ENCODE assay signal across 8 cellular contexts in genomic region chr22:31754813-31755212, GRCh38. TPM values are rescaled to one million over a fixed set of nuclear protein-coding genes. Genes with fewer than 3 reads are reported as not detected.
DNase-seq lines count a peak whose midpoint lies in the region; ATAC-seq and TF ChIP-seq lines count a peak whose summit lies in the region.

No MANE protein-coding gene starts in this region.

- 16 to 17% methylated on average over 6 of the region's 6 CpGs for WGBS in testis, 2 donors

- H3K9me3 ChIP-seq in testis = no peaks in the 10 kb centered on the region

- CTCF ChIA-PET in RWPE1 (lab: Yijun Ruan, JAX) = no interaction called here

- TF ChIP-seq POLR2A in testis (IDR thresholded peaks at IDR 0.05) = no peak

- intact Hi-C loops in testis (cut with DNase I; ENCODE audit: low total_unique reads) = no loop called here
- intact Hi-C loops in sciatic nerve (cut with DNase I) = no loop called here

- peaks cover 0 to 4% of the 10 kb centered on the region in 2 donors for H3K36me3 Mint-ChIP-seq in activated T-cell treated with anti-CD3 and anti-CD28 coated beads, Interleukin-2, amount 50 U/mL, for 72 hours (ENCODE audit: insufficient read depth in 2 of 2)
- H3K36me3 Mint-ChIP-seq in activated naive CD8-positive, alpha-beta T cell treated with anti-CD3 and anti-CD28 coated beads, Interleukin-2, amount 10 ng/mL, durations not matched to agents 7 days and 5 days = no peaks in the 10 kb centered on the region

- no peaks in the 10 kb centered on the region for H3K27me3 ChIP-seq in kidney epithelial cell (ENCODE audit: control insufficient read depth, insufficient read depth, low read length)
- H3K27me3 ChIP-seq in testis = no peaks in the 10 kb centered on the region

- no peak for TF ChIP-seq CTCF in kidney epithelial cell (IDR thresholded peaks at IDR 0.05; ENCODE audit: insufficient read depth, low read length, poor library complexity, severe bottlenecking)
- no peak for TF ChIP-seq CTCF in testis (IDR thresholded peaks at IDR 0.05)
- TF ChIP-seq CTCF in RWPE1 (conservative IDR thresholded peaks at IDR 0.05; ENCODE audit: low read depth) = no peak

- DNase-seq in activated T-cell treated with anti-CD3 and anti-CD28 coated beads, Interleukin-2, amount 50 U/mL, for 72 hours = no peak
- no peak for DNase-seq in activated T-cell treated with anti-CD3 and anti-CD28 coated beads, Interleukin-2, amount 50 U/mL, for 48 hours
- DNase-seq in activated naive CD8-positive, alpha-beta T cell treated with anti-CD3 and anti-CD28 coated beads, Interleukin-2, amount 10 ng/mL, durations not matched to agents 7 days and 5 days = no peak
- no peak for DNase-seq in kidney epithelial cell (ENCODE audit: low read depth)
- no peak for DNase-seq in testis
- no peak for DNase-seq in RWPE1 (ENCODE audit: low spot score)
- DNase-seq in sciatic nerve (ENCODE audit: low spot score) = no peak

- ATAC-seq in activated T-cell treated with anti-CD3 and anti-CD28 coated beads, Interleukin-2, amount 50 U/mL, for 72 hours (replicated peaks in 1 of 2) = no peak
- no peak for ATAC-seq in activated naive CD8-positive, alpha-beta T cell treated with anti-CD3 and anti-CD28 coated beads, Interleukin-2, amount 10 ng/mL, durations not matched to agents 7 days and 5 days (ENCODE audit: low read depth)
- ATAC-seq in HG03097 (IDR thresholded peaks at IDR 0.05; ENCODE audit: low FRiP score, unreplicated experiment) (no peak), sciatic nerve (no peak)

- H3K4me1 ChIP-seq in testis = peaks cover 31% of the 10 kb centered on the region

- no peaks in the 10 kb centered on the region for H3K27me3 Mint-ChIP-seq in activated T-cell treated with anti-CD3 and anti-CD28 coated beads, Interleukin-2, amount 50 U/mL, for 72 hours (ENCODE audit: low read depth)
- no peaks in the 10 kb centered on the region for H3K27me3 Mint-ChIP-seq in activated naive CD8-positive, alpha-beta T cell treated with anti-CD3 and anti-CD28 coated beads, Interleukin-2, amount 10 ng/mL, durations not matched to agents 7 days and 5 days

- peak overlapping the region; percentile 87 to 93 for H3K4me3 Mint-ChIP-seq in activated T-cell treated with anti-CD3 and anti-CD28 coated beads, Interleukin-2, amount 50 U/mL, for 72 hours
- peak overlapping the region; percentile 83 for H3K4me3 Mint-ChIP-seq in activated naive CD8-positive, alpha-beta T cell treated with anti-CD3 and anti-CD28 coated beads, Interleukin-2, amount 10 ng/mL, durations not matched to agents 7 days and 5 days

- peak overlapping the region; percentile 77 to 85 for H3K27ac ChIP-seq in testis
- H3K27ac ChIP-seq in RWPE1 = no peak overlapping the region

- no peaks in the 10 kb centered on the region for H3K9me3 Mint-ChIP-seq in activated T-cell treated with anti-CD3 and anti-CD28 coated beads, Interleukin-2, amount 50 U/mL, for 72 hours
- H3K9me3 Mint-ChIP-seq in activated naive CD8-positive, alpha-beta T cell treated with anti-CD3 and anti-CD28 coated beads, Interleukin-2, amount 10 ng/mL, durations not matched to agents 7 days and 5 days = no peaks in the 10 kb centered on the region

- peaks cover 1% of the 10 kb centered on the region for H3K36me3 ChIP-seq in kidney epithelial cell (ENCODE audit: control insufficient read depth, insufficient read depth, low read length)
- no peaks in the 10 kb centered on the region for H3K36me3 ChIP-seq in testis (ENCODE audit: low read depth, missing control alignments)

- peak overlapping the region; percentile 84 for H3K27ac Mint-ChIP-seq in activated T-cell treated with anti-CD3 and anti-CD28 coated beads, Interleukin-2, amount 50 U/mL, for 72 hours
- H3K27ac Mint-ChIP-seq in activated naive CD8-positive, alpha-beta T cell treated with anti-CD3 and anti-CD28 coated beads, Interleukin-2, amount 10 ng/mL, durations not matched to agents 7 days and 5 days = peak overlapping the region; percentile 99

- H3K4me3 ChIP-seq in kidney epithelial cell (ENCODE audit: low read depth, low read length) (peak overlapping the region; percentile 65), testis (peak overlapping the region in 1 of 2 donors; percentile 75)

- POLR2A ChIA-PET in activated naive CD8-positive, alpha-beta T cell treated with anti-CD3 and anti-CD28 coated beads, Interleukin-2, amount 10 ng/mL, durations not matched to agents 7 days and 5 days (lab: Charles Lee) = interaction anchor here (1.3 kb wide), 1 partner anchor 89 kb away, joined by 4 read pairs; no protein-coding TSS in a partner anchor
- POLR2A ChIA-PET in RWPE1 (lab: Yijun Ruan, JAX; ENCODE audit: low non-redundant PET) = no interaction called here

- H3K4me1 Mint-ChIP-seq in activated T-cell treated with anti-CD3 and anti-CD28 coated beads, Interleukin-2, amount 50 U/mL, for 72 hours (ENCODE audit: low read depth) = peaks cover 36% of the 10 kb centered on the region
- peaks cover 36% of the 10 kb centered on the region for H3K4me1 Mint-ChIP-seq in activated naive CD8-positive, alpha-beta T cell treated with anti-CD3 and anti-CD28 coated beads, Interleukin-2, amount 10 ng/mL, durations not matched to agents 7 days and 5 days

RNA-seq across cellular contexts. Expression of gene DEPDC5, which starts 1.0 kb away (rescaled TPM):
- 10 to 100 TPM; 34.1 to 38.1 TPM for total RNA-seq in activated T-cell treated with anti-CD3 and anti-CD28 coated beads, Interleukin-2, amount 50 U/mL, for 72 hours
- 10 to 100 TPM; 43.6 to 46.6 TPM for total RNA-seq in activated naive CD8-positive, alpha-beta T cell treated with anti-CD3 and anti-CD28 coated beads, Interleukin-2, amount 10 ng/mL, durations not matched to agents 7 days and 5 days
- total RNA-seq in kidney epithelial cell = 10.3 and 13.6 TPM in 2 replicates
- total RNA-seq in testis = 10 to 100 TPM; 57.8 to 70.6 TPM
- 22.1 TPM for polyA plus RNA-seq in testis (ENCODE audit: insufficient read depth, low read depth, low replicate concordance)
- 43.1 TPM for total RNA-seq in sciatic nerve

RNA-seq across cellular contexts. Expression of gene PRR14L, which starts 4.9 kb away (rescaled TPM):
- total RNA-seq in activated T-cell treated with anti-CD3 and anti-CD28 coated beads, Interleukin-2, amount 50 U/mL, for 72 hours = 10 to 100 TPM; 45.5 to 46.8 TPM
- total RNA-seq in activated naive CD8-positive, alpha-beta T cell treated with anti-CD3 and anti-CD28 coated beads, Interleukin-2, amount 10 ng/mL, durations not matched to agents 7 days and 5 days = 10 to 100 TPM; 62.4 to 63.6 TPM
- 22.0 and 23.6 TPM in 2 replicates for total RNA-seq in kidney epithelial cell
- total RNA-seq in testis = 10 to 100 TPM; 52.3 to 57.0 TPM
- polyA plus RNA-seq in testis (ENCODE audit: insufficient read depth, low read depth, low replicate concordance) = 15.9 TPM
- 53.1 TPM for total RNA-seq in sciatic nerve
